ENCODE assay signal across 18 cellular contexts in the genomic region with DNA sequence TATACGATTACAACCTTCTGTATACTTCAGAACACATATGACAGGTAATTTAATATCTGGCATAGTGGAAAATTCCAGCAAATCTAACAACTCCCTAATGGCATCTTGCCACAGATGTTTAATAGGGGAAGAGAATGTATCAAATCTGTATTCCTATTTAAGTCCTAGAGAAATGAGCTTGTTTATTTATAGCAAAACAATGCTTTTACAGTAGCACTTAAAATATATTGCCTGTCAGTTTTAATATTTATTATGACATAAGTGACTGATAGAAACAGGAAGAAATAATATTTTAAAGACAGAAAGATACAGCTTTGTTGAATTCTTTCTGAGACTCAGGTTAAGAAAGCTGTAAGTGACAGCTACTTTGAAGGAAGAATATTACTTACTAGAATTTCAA.
DNase-seq lines count a peak whose midpoint lies in the region; FAIRE-seq and TF ChIP-seq lines count a peak whose summit lies in the region.
"Had no signal": no experiment of that assay in that cellular context is flagged by ENCODE, and none has a peak within 500 bp of the region (broad histone marks: within the 10 kb centered on the region; RNA-seq: fewer than 3 reads in every experiment).

No MANE protein-coding gene starts in this region.

- H3F3A ChIP-seq in SU-DHL-6 (ENCODE audit: insufficient read depth), result peaks cover 45% of the 10 kb centered on the region

- H3K9me3 ChIP-seq in SU-DHL-6 (ENCODE audit: insufficient read depth, low read length) (0 out of 2 replicates have a peak, but pooled peaks cover 13% of the 10 kb centered on the region), thymus (ENCODE audit: control insufficient read depth) (no peaks in the 10 kb centered on the region), MG63 (no peaks in the 10 kb centered on the region)
- H3K9me3 ChIP-seq: BLaER1 treated with 17β-estradiol and CSF1 and Interleukin-3, amounts not matched to agents 10 nM and 100 nM; HAP-1 had no signal

- H3K36me3 ChIP-seq in SU-DHL-6 (ENCODE audit: low read length) (peaks cover 28% of the 10 kb centered on the region), thymus (ENCODE audit: control insufficient read depth, insufficient read depth) (no peaks in the 10 kb centered on the region), MG63 (no peaks in the 10 kb centered on the region)
- H3K36me3 ChIP-seq: BLaER1 treated with 17β-estradiol and CSF1 and Interleukin-3, amounts not matched to agents 10 nM and 100 nM; HAP-1 had no signal

- no peaks in the 10 kb centered on the region for H3K79me2 ChIP-seq in SU-DHL-6 (ENCODE audit: insufficient read depth, low read length)

- H3K4me1 ChIP-seq in thymus (ENCODE audit: control insufficient read depth, insufficient read depth, low read length), result peaks cover 5% of the 10 kb centered on the region
- H3K4me1 ChIP-seq: HAP-1 had no signal

- no peaks in the 10 kb centered on the region for H3K9me2 ChIP-seq in SU-DHL-6 (replicated peaks; ENCODE audit: insufficient read depth, low read length)

- peak overlapping the region; percentile 10 for H2AFZ ChIP-seq in SU-DHL-6 (ENCODE audit: low read depth, low read length, severe bottlenecking)
- H2AFZ ChIP-seq: GM23248 had no signal

- peak overlapping the region; percentile 76 for H3K4me2 ChIP-seq in SU-DHL-6 (ENCODE audit: low read depth, low read length, poor library complexity, severe bottlenecking)
- H3K4me2 ChIP-seq: BLaER1 treated with 17β-estradiol and CSF1 and Interleukin-3, amounts not matched to agents 10 nM and 100 nM had no signal

- H3K27me3 ChIP-seq in SU-DHL-6 (ENCODE audit: low read length), result no peaks in the 10 kb centered on the region
- H3K27me3 ChIP-seq in thymus (ENCODE audit: control insufficient read depth, insufficient read depth), result no peaks in the 10 kb centered on the region
- no peaks in the 10 kb centered on the region for H3K27me3 ChIP-seq in MG63
- H3K27me3 ChIP-seq: BLaER1 treated with 17β-estradiol and CSF1 and Interleukin-3, amounts not matched to agents 10 nM and 100 nM had no signal

- no peaks in the 10 kb centered on the region for H4K20me1 ChIP-seq in SU-DHL-6 (ENCODE audit: low read depth, low read length)
- H4K20me1 ChIP-seq: BLaER1 treated with 17β-estradiol and CSF1 and Interleukin-3, amounts not matched to agents 10 nM and 100 nM had no signal

- peak overlapping the region; percentile 45 for H3K9ac ChIP-seq in SU-DHL-6 (ENCODE audit: low read length)
- H3K9ac ChIP-seq: BLaER1 treated with 17β-estradiol and CSF1 and Interleukin-3, amounts not matched to agents 10 nM and 100 nM; GM23248 had no signal

- peak; percentile 10 for DNase-seq in NCI-H2171 treated with DMSO at 0.1 percent for 48 hours (lab: John Stamatoyannopoulos, UW)
- DNase-seq in NCI-H2171 (lab: John Stamatoyannopoulos, UW), result no peak
- no peak for DNase-seq in D721Med (ENCODE audit: insufficient read length, low spot score)
- no peak for DNase-seq in MG63
- DNase-seq in NCI-H2227 (lab: John Stamatoyannopoulos, UW; ENCODE audit: unreplicated experiment), result no peak
- DNase-seq: 8988T, DMS79, GM23248, KBM-7, NCI-H1105 treated with DMSO at 0.1 percent for 48 hours, NCI-H2029 treated with DMSO at 0.1 percent for 48 hours, NCI-H2227 treated with DMSO at 0.1 percent for 48 hours, NCI-H510A, NCI-H748 treated with DMSO at 0.1 percent for 48 hours had no signal

- peak; percentile 41 for FAIRE-seq in D721Med (lab: Jason Lieb, UNC)

- H3K27ac ChIP-seq in SU-DHL-6 (ENCODE audit: low read depth, low read length), result peak overlapping the region; percentile 95
- no peak overlapping the region for H3K27ac ChIP-seq in thymus (ENCODE audit: low read depth)
- H3K27ac ChIP-seq: BLaER1 treated with 17β-estradiol and CSF1 and Interleukin-3, amounts not matched to agents 10 nM and 100 nM; GM23248 had no signal

- TF ChIP-seq CTCF in D721Med (IDR thresholded peaks at IDR 0.05; ENCODE audit: insufficient read depth, missing control alignments) (no peak), SU-DHL-6 (IDR thresholded peaks at IDR 0.05; ENCODE audit: insufficient read depth, low read length, poor library complexity, severe bottlenecking) (no peak)

- H3K4me3 ChIP-seq in SU-DHL-6 (ENCODE audit: insufficient read depth, low read length, poor library complexity, severe bottlenecking) (peak overlapping the region; percentile 43), thymus (ENCODE audit: low read length) (peak overlapping the region; percentile 28), MG63 (no peak overlapping the region)
- H3K4me3 ChIP-seq: BLaER1 treated with 17β-estradiol and CSF1 and Interleukin-3, amounts not matched to agents 10 nM and 100 nM; GM23248; HAP-1 had no signal

- WGBS in thymus, result 91% methylated on average over 1 of the region's 1 CpG
